In genomic region chr17:50134206-50135110, GRCh38 we compare ENCODE assay signal across 17 cellular contexts. TPM values are rescaled to one million over a fixed set of nuclear protein-coding genes. Genes with fewer than 3 reads are reported as not detected.
DNase-seq lines count a peak whose midpoint lies in the region; ATAC-seq and TF ChIP-seq lines count a peak whose summit lies in the region.
"Had no signal": no experiment of that assay in that cellular context is flagged by ENCODE, and none has a peak within 500 bp of the region (broad histone marks: within the 10 kb centered on the region; RNA-seq: fewer than 3 reads in every experiment).

No MANE protein-coding gene starts in this region.

- BruUV-seq in mammary epithelial cell (replicated peaks; lab: Mats Ljungman, UMichigan): TSS peak; percentile 57

- DNase-seq in DMS 273 (lab: John Stamatoyannopoulos, UW; ENCODE audit: unreplicated experiment): peak; percentile 64
- no peak for DNase-seq in DMS 273 treated with DMSO at 0.1 percent for 48 hours (lab: John Stamatoyannopoulos, UW)
- DNase-seq in HFFc6: peak; percentile 34
- no peak for DNase-seq in mammary epithelial cell
- DNase-seq in posterior vena cava (ENCODE audit: low spot score): peak; percentile 78
- DNase-seq in lower lobe of right lung: no peak
- no peak for DNase-seq in NCI-H526 treated with DMSO at 0.1 percent for 48 hours (lab: John Stamatoyannopoulos, UW)
- DNase-seq: activated CD8-positive, alpha-beta memory T cell treated with anti-CD3 and anti-CD28 coated beads for 24 hours; amygdala; esophagus squamous epithelium; H9; SW 1271 had no signal

- H3K36me3 Mint-ChIP-seq in HFFc6 (ENCODE audit: low read depth): peaks cover 23% of the 10 kb centered on the region

- peak; percentile 40 for TF ChIP-seq CTCF in HFFc6 (IDR thresholded peaks at IDR 0.05)
- TF ChIP-seq CTCF in mammary epithelial cell (conservative IDR thresholded peaks at IDR 0.05 in 1 of 2, IDR thresholded peaks at IDR 0.05 in 1 of 2; ENCODE audit: extremely low read depth in 1 of 2, insufficient read depth in 1 of 2, low read depth in 1 of 2, low read length in 2 of 2): no peak
- TF ChIP-seq CTCF in lower lobe of right lung (IDR thresholded peaks at IDR 0.05): no peak

- peak overlapping the region; percentile 73 for H3K27ac Mint-ChIP-seq in HFFc6
- H3K27ac Mint-ChIP-seq: H9 had no signal

- no peak overlapping the region for H3K9ac ChIP-seq in mammary epithelial cell (ENCODE audit: insufficient read depth, low read length)

- no peak overlapping the region for H2AFZ ChIP-seq in mammary epithelial cell (ENCODE audit: low read depth, low read length)
- H2AFZ ChIP-seq: hepatocyte had no signal

- H3K4me2 ChIP-seq in mammary epithelial cell (ENCODE audit: insufficient read depth, low read depth, low read length): no peak overlapping the region
- H3K4me2 ChIP-seq: hepatocyte had no signal

- CTCF ChIA-PET in mammary epithelial cell (lab: Charles Lee; ENCODE audit: low non-redundant PET): no interaction called here

- peaks cover 15% of the 10 kb centered on the region for H3K27me3 Mint-ChIP-seq in HFFc6 (ENCODE audit: insufficient read depth)

- intact Hi-C loops in mammary epithelial cell (cut with micrococcal nuclease): no loop called here
- intact Hi-C loops in posterior vena cava (cut with DNase I): no loop called here
- intact Hi-C loops in lower lobe of right lung (cut with DNase I): no loop called here

- H3K4me1 ChIP-seq in mammary epithelial cell (ENCODE audit: insufficient read depth, low read length): peaks cover 3% of the 10 kb centered on the region
- H3K4me1 ChIP-seq in lower lobe of right lung: peaks cover 27% of the 10 kb centered on the region

- in situ Hi-C loops in mammary epithelial cell (cut with MboI; ENCODE audit: low sequenced_read_pairs in 2 of 2): no loop called here

- H3K9me3 Mint-ChIP-seq in HFFc6: no peaks in the 10 kb centered on the region
- H3K9me3 Mint-ChIP-seq: H9 had no signal

- H3K4me3 ChIP-seq in mammary epithelial cell (replicated peaks in 1 of 3; ENCODE audit: insufficient read depth in 1 of 3, low read depth in 2 of 3, low read length in 3 of 3): no peak overlapping the region
- H3K4me3 ChIP-seq in lower lobe of right lung: no peak overlapping the region
- H3K4me3 ChIP-seq: esophagus squamous epithelium, hepatocyte had no signal

- peak overlapping the region; percentile 17; the same call in 1 of the 2 replicates for H3K4me3 Mint-ChIP-seq in HFFc6

- no peaks in the 10 kb centered on the region for H3K9me3 ChIP-seq in mammary epithelial cell (replicated peaks; ENCODE audit: insufficient read depth, low read length)
- no peaks in the 10 kb centered on the region for H3K9me3 ChIP-seq in lower lobe of right lung
- H3K9me3 ChIP-seq: esophagus squamous epithelium had no signal

- H3K27me3 ChIP-seq in mammary epithelial cell (ENCODE audit: insufficient read depth, low read length): no peaks in the 10 kb centered on the region
- H3K27me3 ChIP-seq in lower lobe of right lung (ENCODE audit: low read depth): peaks cover 13% of the 10 kb centered on the region

- H3K4me1 Mint-ChIP-seq in HFFc6 (ENCODE audit: low read depth): peaks cover 42% of the 10 kb centered on the region

- dilution Hi-C loops in mammary epithelial cell (cut with HindIII; ENCODE audit: low sequenced_read_pairs): loop anchor here (5.0 kb wide), 2 partner anchors 37 to 43 kb away; partner anchors contain the start of gene PDK2

- no peak for ATAC-seq in lower lobe of right lung
- ATAC-seq in GM19463 (IDR thresholded peaks at IDR 0.05; ENCODE audit: unreplicated experiment): no peak

- no peaks in the 10 kb centered on the region for H3K79me2 ChIP-seq in mammary epithelial cell (ENCODE audit: insufficient read depth, low read length)
- H3K79me2 ChIP-seq: hepatocyte had no signal

- H3K36me3 ChIP-seq in mammary epithelial cell (ENCODE audit: insufficient read depth, low read length) (peaks cover 15% of the 10 kb centered on the region), lower lobe of right lung (peaks cover 52% of the 10 kb centered on the region)

- H3K27ac ChIP-seq in mammary epithelial cell (ENCODE audit: insufficient read depth, low read depth, low read length) (no peak overlapping the region), lower lobe of right lung (no peak overlapping the region)
- H3K27ac ChIP-seq: 22Rv1, hepatocyte had no signal

- 69% methylated on average over 10 of the region's 16 CpGs for WGBS in mammary epithelial cell (ENCODE audit: low coverage, missing lambda C conversion rate)

- no peaks in the 10 kb centered on the region for H4K20me1 ChIP-seq in mammary epithelial cell (ENCODE audit: insufficient read depth, low read length)

RNA-seq across cellular contexts. Expression of gene SAMD14, which starts 4.5 kb away (rescaled TPM):
- 10 to 100 TPM in 4 of 6 experiments, 1 to 10 TPM in 2; 4.3 to 14.1 (median 11.4) TPM for total RNA-seq in HFFc6 (2021; fragmentation: NEBNext Ultra II Directional; extraction: Animal tissue kit (Norgen Biotek cat#: 25700))
- total RNA-seq in mammary epithelial cell (under 1 TPM; 0.12 to 0.33 TPM), posterior vena cava (1 to 10 TPM; 6.6 to 6.7 TPM), lower lobe of right lung (9.2 TPM)
- 0.05 TPM for polyA plus RNA-seq in mammary epithelial cell
- polyA minus RNA-seq in mammary epithelial cell: 0.98 TPM

RNA-seq across cellular contexts. Expression of gene PPP1R9B, which starts 16.0 kb away (rescaled TPM):
- 10 to 100 TPM; 66.4 to 78.5 (median 68.7) TPM for total RNA-seq in HFFc6 (2021; fragmentation: NEBNext Ultra II Directional; extraction: Animal tissue kit (Norgen Biotek cat#: 25700))
- total RNA-seq in mammary epithelial cell: 10 to 100 TPM; 19.5 to 46.7 TPM
- 13.7 TPM for polyA plus RNA-seq in mammary epithelial cell
- polyA minus RNA-seq in mammary epithelial cell: 19.9 TPM
- total RNA-seq in posterior vena cava: 10 to 100 TPM; 51.4 to 53.7 TPM
- total RNA-seq in lower lobe of right lung: 92.6 TPM

RNA-seq across cellular contexts. Expression of gene SGCA, which starts 31.3 kb away (rescaled TPM):
- total RNA-seq in HFFc6 (2021; fragmentation: NEBNext Ultra II Directional; extraction: Animal tissue kit (Norgen Biotek cat#: 25700)): under 1 TPM; 0.28 to 0.91 (median 0.76) TPM
- total RNA-seq in mammary epithelial cell: not detected
- not detected for polyA plus RNA-seq in mammary epithelial cell
- polyA minus RNA-seq in mammary epithelial cell: not detected
- 10 to 100 TPM; 87.9 to 99.0 TPM for total RNA-seq in posterior vena cava
- total RNA-seq in lower lobe of right lung: 9.1 TPM
- total RNA-seq: dermis microvascular lymphatic vessel endothelial cell, pulmonary artery endothelial cell had no signal

RNA-seq across cellular contexts. Expression of gene PDK2, which starts 39.3 kb away (rescaled TPM):
- total RNA-seq in HFFc6 (2021; fragmentation: NEBNext Ultra II Directional; extraction: Animal tissue kit (Norgen Biotek cat#: 25700)): 10 to 100 TPM; 26.6 to 35.6 (median 29.6) TPM
- total RNA-seq in mammary epithelial cell: 10 to 100 TPM; 18.2 to 24.8 TPM
- polyA plus RNA-seq in mammary epithelial cell: 7.7 TPM
- 13.5 TPM for polyA minus RNA-seq in mammary epithelial cell
- 10 to 100 TPM; 26.0 to 27.7 TPM for total RNA-seq in posterior vena cava
- 35.7 TPM for total RNA-seq in lower lobe of right lung

Comparison
In these comparisons a context has a peak if more than half of its experiments do, and no peak if none do; other contexts are left out.
1. DNase-seq: peak in DMS 273 (single experiment), HFFc6 (single experiment) and posterior vena cava (single experiment); none in DMS 273 treated with DMSO at 0.1 percent for 48 hours (single experiment), mammary epithelial cell (single experiment), lower lobe of right lung (single experiment) and NCI-H526 treated with DMSO at 0.1 percent for 48 hours (single experiment).